ENCODE assay signal across 26 cellular contexts in the genomic region with DNA sequence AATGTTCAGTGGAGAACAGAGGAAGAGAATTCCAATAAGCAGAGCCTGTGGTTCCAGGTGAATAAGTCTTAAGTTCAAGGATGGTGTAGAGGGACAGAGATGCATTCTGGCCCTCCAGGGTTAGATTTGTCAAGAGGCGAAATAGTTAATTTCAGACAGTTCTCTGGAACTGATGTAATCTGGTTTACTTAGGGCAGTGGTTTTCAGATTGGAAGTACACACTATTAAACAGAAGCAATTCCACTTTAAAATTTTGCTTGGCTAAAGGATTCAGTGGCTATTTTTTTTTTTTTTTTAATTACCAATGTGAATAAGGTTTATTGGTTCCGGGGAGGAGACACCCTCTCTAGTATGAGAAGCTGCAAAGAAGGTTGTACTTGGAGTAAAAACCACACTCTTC. TPM values are rescaled to one million over a fixed set of nuclear protein-coding genes. Genes with fewer than 3 reads are reported as not detected.
DNase-seq lines count a peak whose midpoint lies in the region; ATAC-seq and TF ChIP-seq lines count a peak whose summit lies in the region.
"Had no signal": no experiment of that assay in that cellular context is flagged by ENCODE, and none has a peak within 500 bp of the region (broad histone marks: within the 10 kb centered on the region; RNA-seq: fewer than 3 reads in every experiment).

No MANE protein-coding gene starts in this region.

- no peak for TF ChIP-seq CTCF in CD8-positive, alpha-beta T cell (IDR thresholded peaks at IDR 0.05)

- no peaks in the 10 kb centered on the region for H3K27me3 Mint-ChIP-seq in activated CD4-positive, alpha-beta T cell treated with anti-CD3 and anti-CD28 coated beads, Interleukin-2, amount 10 ng/mL, durations not matched to agents 7 days and 5 days
- H3K27me3 Mint-ChIP-seq in CD8-positive, alpha-beta T cell (ENCODE audit: low read depth) = no peaks in the 10 kb centered on the region
- H3K27me3 Mint-ChIP-seq in T-helper 17 cell = no peaks in the 10 kb centered on the region
- H3K27me3 Mint-ChIP-seq: CD4-positive, alpha-beta memory T cell had no signal

- no peaks in the 10 kb centered on the region for H3K9me3 Mint-ChIP-seq in activated CD4-positive, alpha-beta T cell treated with anti-CD3 and anti-CD28 coated beads, Interleukin-2, amount 10 ng/mL, durations not matched to agents 7 days and 5 days
- peaks cover 3% of the 10 kb centered on the region for H3K9me3 Mint-ChIP-seq in CD8-positive, alpha-beta T cell

- H3K9me3 ChIP-seq in CD8-positive, alpha-beta T cell (ENCODE audit: low read length) = no peaks in the 10 kb centered on the region
- H3K9me3 ChIP-seq in T-helper 17 cell (ENCODE audit: control insufficient read depth, low read length, poor library complexity, severe bottlenecking) = no peaks in the 10 kb centered on the region
- H3K9me3 ChIP-seq: Peyer's patch, SJCRH30 had no signal

- CTCF ChIA-PET in activated CD4-positive, alpha-beta T cell treated with anti-CD3 and anti-CD28 coated beads, Interleukin-2, amount 10 ng/mL, durations not matched to agents 7 days and 5 days (lab: Charles Lee) = interaction anchor here (0.7 kb wide), 2 partner anchors 108 to 333 kb away, joined by 3 read pairs; no protein-coding TSS in a partner anchor
- CTCF ChIA-PET in CD8-positive, alpha-beta T cell (lab: Charles Lee) = no interaction called here

- H3K4me3 Mint-ChIP-seq in activated CD4-positive, alpha-beta T cell treated with anti-CD3 and anti-CD28 coated beads, Interleukin-2, amount 10 ng/mL, durations not matched to agents 7 days and 5 days = no peak overlapping the region
- H3K4me3 Mint-ChIP-seq in CD8-positive, alpha-beta T cell = no peak overlapping the region
- H3K4me3 Mint-ChIP-seq in T-helper 17 cell = no peak overlapping the region
- H3K4me3 Mint-ChIP-seq: CD4-positive, alpha-beta memory T cell had no signal

- peaks cover 34% of the 10 kb centered on the region for H3K36me3 Mint-ChIP-seq in activated CD4-positive, alpha-beta T cell treated with anti-CD3 and anti-CD28 coated beads, Interleukin-2, amount 10 ng/mL, durations not matched to agents 7 days and 5 days (ENCODE audit: low read depth)
- H3K36me3 Mint-ChIP-seq in CD8-positive, alpha-beta T cell = peaks cover 31% of the 10 kb centered on the region
- peaks cover 3% of the 10 kb centered on the region for H3K36me3 Mint-ChIP-seq in T-helper 17 cell (ENCODE audit: low read depth)

- H3K4me1 ChIP-seq in CD8-positive, alpha-beta T cell (ENCODE audit: insufficient read depth, low read length) = no peaks in the 10 kb centered on the region
- H3K4me1 ChIP-seq: Peyer's patch, SJCRH30 had no signal

- no peak overlapping the region for H3K27ac ChIP-seq in CD8-positive, alpha-beta T cell (ENCODE audit: low read depth, low read length)
- H3K27ac ChIP-seq: HL-60, KMS-11, Peyer's patch, SJCRH30 had no signal

- no peaks in the 10 kb centered on the region for H3K27me3 ChIP-seq in CD8-positive, alpha-beta T cell (ENCODE audit: insufficient read depth, low read length)
- H3K27me3 ChIP-seq: BLaER1 treated with 17β-estradiol and CSF1 and Interleukin-3, amounts not matched to agents 10 nM and 100 nM; Peyer's patch; SJCRH30 had no signal

- H3K4me3 ChIP-seq in CD8-positive, alpha-beta T cell (ENCODE audit: low read depth, low read length) = no peak overlapping the region
- H3K4me3 ChIP-seq: BLaER1 treated with 17β-estradiol and CSF1 and Interleukin-3, amounts not matched to agents 10 nM and 100 nM; Peyer's patch; SJCRH30 had no signal

- no peak for ATAC-seq in CD8-positive, alpha-beta T cell
- no peak for ATAC-seq in T-helper 17 cell
- ATAC-seq in left lobe of liver = peak; percentile 56
- ATAC-seq in GM21825 (IDR thresholded peaks at IDR 0.05; ENCODE audit: unreplicated experiment) = no peak

- H3K36me3 ChIP-seq in CD8-positive, alpha-beta T cell (ENCODE audit: insufficient read depth, low read length) = peaks cover 7% of the 10 kb centered on the region

- intact Hi-C loops in CD8-positive, alpha-beta T cell (cut with DNase I, micrococcal nuclease) = no loop called here

- no peaks in the 10 kb centered on the region for H3K4me1 Mint-ChIP-seq in activated CD4-positive, alpha-beta T cell treated with anti-CD3 and anti-CD28 coated beads, Interleukin-2, amount 10 ng/mL, durations not matched to agents 7 days and 5 days
- H3K4me1 Mint-ChIP-seq in CD8-positive, alpha-beta T cell (ENCODE audit: low read depth) = peaks cover 2% of the 10 kb centered on the region
- peaks cover 2% of the 10 kb centered on the region for H3K4me1 Mint-ChIP-seq in T-helper 17 cell
- H3K4me1 Mint-ChIP-seq: CD4-positive, alpha-beta memory T cell had no signal

- peak overlapping the region; percentile 71 for H3K27ac Mint-ChIP-seq in activated CD4-positive, alpha-beta T cell treated with anti-CD3 and anti-CD28 coated beads, Interleukin-2, amount 10 ng/mL, durations not matched to agents 7 days and 5 days
- H3K27ac Mint-ChIP-seq in CD8-positive, alpha-beta T cell = peak overlapping the region; percentile 34
- H3K27ac Mint-ChIP-seq in T-helper 17 cell = peak overlapping the region; percentile 9

- DNase-seq in activated CD4-positive, alpha-beta T cell treated with anti-CD3 and anti-CD28 coated beads, Interleukin-2, amount 10 ng/mL, durations not matched to agents 7 days and 5 days = no peak
- DNase-seq in activated CD4-positive, alpha-beta T cell treated with anti-CD3 and anti-CD28 coated beads for 48 hours = no peak
- DNase-seq in CD8-positive, alpha-beta T cell = no peak
- DNase-seq in T-helper 17 cell (no peak), left lobe of liver (ENCODE audit: low spot score) (no peak), NCI-H69 (lab: John Stamatoyannopoulos, UW) (no peak)
- DNase-seq in stimulated activated CD4-positive, alpha-beta T cell treated with anti-CD3 and anti-CD28 coated beads, Interleukin-2, amount 100 ng/mL, for 24 hours = no peak
- DNase-seq: 8988T; CD4-positive, alpha-beta memory T cell; GOT3; HCEC 1CT; NCI-H1105; NCI-H146; NCI-H2029; NCI-H2227 treated with DMSO at 0.1 percent for 48 hours; NCI-H510A treated with DMSO at 0.1 percent for 48 hours; NCI-H774; NK-92 treated with Interleukin-12 subunit alpha and Interleukin-12 subunit beta, amount 100 ng/mL, for 24 hours; Peyer's patch; SJCRH30 had no signal

- POLR2A ChIA-PET in activated CD4-positive, alpha-beta T cell treated with anti-CD3 and anti-CD28 coated beads, Interleukin-2, amount 10 ng/mL, durations not matched to agents 7 days and 5 days (lab: Charles Lee) = no interaction called here
- POLR2A ChIA-PET in CD8-positive, alpha-beta T cell (lab: Charles Lee) = no interaction called here

RNA-seq across cellular contexts. Expression of a gene that starts 25.3 kb away (rescaled TPM):
- total RNA-seq in activated CD4-positive, alpha-beta T cell treated with anti-CD3 and anti-CD28 coated beads, Interleukin-2, amount 10 ng/mL, durations not matched to agents 7 days and 5 days = under 1 TPM; 0.12 to 0.17 TPM
- total RNA-seq in CD8-positive, alpha-beta T cell = not detected
- total RNA-seq in T-helper 17 cell (under 1 TPM in 1 of 2 donors, not detected in 1; 0.16 TPM), left lobe of liver (not detected)
- total RNA-seq: Daoy, HT-29, Peyer's patch, SJCRH30 had no signal

RNA-seq across cellular contexts. Expression of a gene that starts 55.8 kb away (rescaled TPM):
- not detected for total RNA-seq in activated CD4-positive, alpha-beta T cell treated with anti-CD3 and anti-CD28 coated beads, Interleukin-2, amount 10 ng/mL, durations not matched to agents 7 days and 5 days
- not detected for total RNA-seq in CD8-positive, alpha-beta T cell
- total RNA-seq in T-helper 17 cell (not detected), left lobe of liver (not detected)
- total RNA-seq: CD4-positive, alpha-beta memory T cell; Daoy; HT-29; SJCRH30 had no signal

Comparison
In these comparisons a context has a peak if more than half of its experiments do, and no peak if none do; other contexts are left out.
1. H3K27ac Mint-ChIP-seq: peak in every context shown above with its lines; median percentile 71 in activated CD4-positive, alpha-beta T cell treated with anti-CD3 and anti-CD28 coated beads, Interleukin-2, amount 10 ng/mL, durations not matched to agents 7 days and 5 days; 34 in CD8-positive, alpha-beta T cell; 9 in T-helper 17 cell.